18 cellular contexts compared by ENCODE assay signal in the genomic region with DNA sequence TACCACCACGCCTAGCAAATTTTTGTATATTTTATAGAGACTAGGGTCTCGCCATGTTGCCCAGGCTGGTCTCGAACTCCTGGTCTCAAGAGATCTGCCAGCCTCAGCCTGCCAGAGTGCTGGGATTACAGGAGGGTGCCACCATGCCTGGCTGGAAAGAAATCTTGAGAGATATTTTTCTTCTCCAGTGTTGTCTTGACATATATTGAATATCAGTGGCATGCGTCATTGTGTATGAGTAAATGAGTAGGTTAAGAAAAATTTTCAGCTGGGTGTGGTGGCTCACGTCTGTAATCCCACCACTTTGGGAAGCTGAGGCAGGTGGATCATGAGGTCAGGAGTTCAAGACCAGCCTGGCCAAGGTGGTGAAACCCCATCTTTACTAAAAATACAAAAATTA. TPM values are rescaled to one million over a fixed set of nuclear protein-coding genes. Genes with fewer than 3 reads are reported as not detected.
"Had no signal": no experiment of that assay in that cellular context is flagged by ENCODE, and none has a peak within 500 bp of the region (broad histone marks: within the 10 kb centered on the region; RNA-seq: fewer than 3 reads in every experiment).

No MANE protein-coding gene starts in this region.

- H3K27ac ChIP-seq: coronary artery, left ventricle myocardium inferior, thyroid gland, VCaP had no signal

- H3K36me3 Mint-ChIP-seq: natural killer cell; stimulated activated effector memory CD8-positive, alpha-beta T cell treated with anti-CD3 and anti-CD28 coated beads, Interleukin-12 subunit alpha, Interleukin-12 subunit beta, amount 100 ng/mL, for 72 hours had no signal

- H3K4me3 Mint-ChIP-seq: activated naive CD4-positive, alpha-beta T cell treated with anti-CD3 and anti-CD28 coated beads for 36 hours; activated naive CD8-positive, alpha-beta T cell treated with anti-CD3 and anti-CD28 coated beads, Interleukin-2, amount 50 U/mL, for 24 hours; natural killer cell; stimulated activated effector memory CD8-positive, alpha-beta T cell treated with anti-CD3 and anti-CD28 coated beads, Interleukin-12 subunit alpha, Interleukin-12 subunit beta, amount 100 ng/mL, for 72 hours had no signal

- H3K36me3 ChIP-seq: esophagus squamous epithelium, left ventricle myocardium inferior, thyroid gland had no signal

- H3K9me3 Mint-ChIP-seq: activated naive CD4-positive, alpha-beta T cell treated with anti-CD3 and anti-CD28 coated beads for 36 hours; activated naive CD8-positive, alpha-beta T cell treated with anti-CD3 and anti-CD28 coated beads, Interleukin-2, amount 50 U/mL, for 24 hours; activated T-helper 2 cell treated with anti-CD3 and anti-CD28 coated beads, Interferon-gamma antibody, Interleukin-2, Interleukin-4, amounts not matched to agents 10 μg/mL and 5 μg/mL and 100 μg/mL, durations not matched to agents 14 hours and 24 hours and 36 hours; natural killer cell; stimulated activated effector memory CD8-positive, alpha-beta T cell treated with anti-CD3 and anti-CD28 coated beads, Interleukin-12 subunit alpha, Interleukin-12 subunit beta, amount 100 ng/mL, for 72 hours had no signal

- H3K27me3 ChIP-seq: thyroid gland had no signal

- H3K9me3 ChIP-seq: esophagus squamous epithelium, left ventricle myocardium inferior, thyroid gland had no signal

- H3K27ac Mint-ChIP-seq: activated naive CD4-positive, alpha-beta T cell treated with anti-CD3 and anti-CD28 coated beads for 36 hours; activated naive CD8-positive, alpha-beta T cell treated with anti-CD3 and anti-CD28 coated beads, Interleukin-2, amount 50 U/mL, for 24 hours; activated T-helper 2 cell treated with anti-CD3 and anti-CD28 coated beads, Interferon-gamma antibody, Interleukin-2, Interleukin-4, amounts not matched to agents 10 μg/mL and 5 μg/mL and 100 μg/mL, durations not matched to agents 14 hours and 24 hours and 36 hours; natural killer cell; stimulated activated effector memory CD8-positive, alpha-beta T cell treated with anti-CD3 and anti-CD28 coated beads, Interleukin-12 subunit alpha, Interleukin-12 subunit beta, amount 100 ng/mL, for 72 hours had no signal

- ATAC-seq: activated naive CD8-positive, alpha-beta T cell treated with anti-CD3 and anti-CD28 coated beads, Interleukin-2, amount 50 U/mL, for 24 hours; natural killer cell; stimulated activated effector memory CD8-positive, alpha-beta T cell treated with anti-CD3 and anti-CD28 coated beads, Interleukin-12 subunit alpha, Interleukin-12 subunit beta, amount 100 ng/mL, for 72 hours had no signal

- DNase-seq: activated CD4-positive, alpha-beta T cell treated with anti-CD3 and anti-CD28 coated beads, Interleukin-2, amount 50 U/mL, for 48 hours; activated naive CD4-positive, alpha-beta T cell treated with anti-CD3 and anti-CD28 coated beads for 36 hours; activated naive CD8-positive, alpha-beta T cell treated with anti-CD3 and anti-CD28 coated beads, Interleukin-2, amount 50 U/mL, for 24 hours; central memory CD4-positive, alpha-beta T cell; esophagus squamous epithelium; glutamatergic neuron; hypothalamus; kidney; left ventricle myocardium inferior; mesenchymal stem cell; natural killer cell; stimulated activated CD4-positive, alpha-beta T cell treated with anti-CD3 and anti-CD28 coated beads, Interleukin-12 subunit alpha, Interleukin-12 subunit beta, amount 100 ng/mL, for 4 hours; stimulated activated CD4-positive, alpha-beta T cell treated with anti-CD3 and anti-CD28 coated beads, Interleukin-2, amount 100 ng/mL, for 24 hours; thyroid gland had no signal

- H3K4me3 ChIP-seq: coronary artery, esophagus squamous epithelium, left ventricle myocardium inferior, thyroid gland had no signal

RNA-seq across cellular contexts. Expression of a gene that starts 53.6 kb away (rescaled TPM):
- total RNA-seq: activated naive CD4-positive, alpha-beta T cell treated with anti-CD3 and anti-CD28 coated beads for 36 hours had no signal
